In genomic region chr3:16200411-16200810, GRCh38 we compare ENCODE assay signal across 14 cellular contexts. TPM values are rescaled to one million over a fixed set of nuclear protein-coding genes. Genes with fewer than 3 reads are reported as not detected.
DNase-seq lines count a peak whose midpoint lies in the region; ATAC-seq and TF ChIP-seq lines count a peak whose summit lies in the region.
"Had no signal": no experiment of that assay in that cellular context is flagged by ENCODE, and none has a peak within 500 bp of the region (broad histone marks: within the 10 kb centered on the region; RNA-seq: fewer than 3 reads in every experiment).

No MANE protein-coding gene starts in this region.

- H3K27ac ChIP-seq in BLaER1 (peak overlapping the region; percentile 89), SJSA1 (0 out of 2 replicates have a peak overlapping the region, but pooled peaks have one; percentile 23)
- no peak overlapping the region for H3K27ac ChIP-seq in CD8-positive, alpha-beta T cell (ENCODE audit: low read depth, low read length)
- H3K27ac ChIP-seq: pancreas had no signal

- no peak for TF ChIP-seq CTCF in fibroblast of mammary gland (conservative IDR thresholded peaks at IDR 0.05; ENCODE audit: control insufficient read depth, insufficient read depth, low read depth, low read length)
- TF ChIP-seq CTCF in CD8-positive, alpha-beta T cell (IDR thresholded peaks at IDR 0.05): no peak

- H3K27me3 Mint-ChIP-seq in CD8-positive, alpha-beta T cell (ENCODE audit: low read depth): peaks cover 14% of the 10 kb centered on the region
- H3K27me3 Mint-ChIP-seq: dendritic cell treated with granulocyte-macrophage colony-stimulating factor and Interleukin-4, amounts not matched to agents 40 ng/mL and 50 ng/mL, for 4 days had no signal

- no peaks in the 10 kb centered on the region for H3K36me3 Mint-ChIP-seq in CD8-positive, alpha-beta T cell
- H3K36me3 Mint-ChIP-seq: T-cell had no signal

- no peaks in the 10 kb centered on the region for H4K20me1 ChIP-seq in BLaER1

- H3K9me3 ChIP-seq in BLaER1: peaks cover 24% of the 10 kb centered on the region
- no peaks in the 10 kb centered on the region for H3K9me3 ChIP-seq in SJSA1 (replicated peaks)
- H3K9me3 ChIP-seq in CD8-positive, alpha-beta T cell (ENCODE audit: low read length): no peaks in the 10 kb centered on the region
- H3K9me3 ChIP-seq: pancreas had no signal

- CTCF ChIA-PET in CD8-positive, alpha-beta T cell (lab: Charles Lee): no interaction called here

- H3K4me1 ChIP-seq in BLaER1 (peaks cover 100% of the 10 kb centered on the region), SJSA1 (replicated peaks) (peaks cover 53% of the 10 kb centered on the region)
- no peaks in the 10 kb centered on the region for H3K4me1 ChIP-seq in CD8-positive, alpha-beta T cell (ENCODE audit: insufficient read depth, low read length)
- H3K4me1 ChIP-seq: pancreas had no signal

- peak overlapping the region; percentile 78 for H3K4me2 ChIP-seq in BLaER1

- H3K4me1 Mint-ChIP-seq in CD8-positive, alpha-beta T cell (ENCODE audit: low read depth): no peaks in the 10 kb centered on the region

- no peak for ATAC-seq in CD8-positive, alpha-beta T cell
- ATAC-seq: left lobe of liver, pancreas, T-cell had no signal

- H3K4me3 Mint-ChIP-seq in CD8-positive, alpha-beta T cell: no peak overlapping the region
- H3K4me3 Mint-ChIP-seq: dendritic cell treated with granulocyte-macrophage colony-stimulating factor and Interleukin-4, amounts not matched to agents 40 ng/mL and 50 ng/mL, for 4 days; T-cell had no signal

- no peak overlapping the region for H3K27ac Mint-ChIP-seq in CD8-positive, alpha-beta T cell
- H3K27ac Mint-ChIP-seq: dendritic cell treated with granulocyte-macrophage colony-stimulating factor and Interleukin-4, amounts not matched to agents 40 ng/mL and 50 ng/mL, for 4 days; T-cell had no signal

- DNase-seq in ELR (ENCODE audit: low read depth): peak; percentile 79
- DNase-seq in SJSA1 (ENCODE audit: low read depth in 1 of 2, low spot score in 2 of 2): peak; percentile 37 to 63
- DNase-seq in fibroblast of mammary gland (ENCODE audit: low read depth): peak; percentile 68
- DNase-seq in GOT3 (lab: John Stamatoyannopoulos, UW): no peak
- DNase-seq in CD8-positive, alpha-beta T cell: no peak
- DNase-seq in T-helper 9 cell: no peak
- DNase-seq: amygdala, NCI-H446 treated with DMSO at 0.1 percent for 48 hours, pancreas, T-cell had no signal

- peak overlapping the region; percentile 64 for H3K9ac ChIP-seq in BLaER1

- H3K27me3 ChIP-seq in BLaER1: no peaks in the 10 kb centered on the region
- H3K27me3 ChIP-seq in SJSA1 (replicated peaks): no peaks in the 10 kb centered on the region
- H3K27me3 ChIP-seq in CD8-positive, alpha-beta T cell (ENCODE audit: insufficient read depth, low read length): no peaks in the 10 kb centered on the region
- H3K27me3 ChIP-seq: pancreas had no signal

- no peaks in the 10 kb centered on the region for H3K36me3 ChIP-seq in BLaER1
- no peaks in the 10 kb centered on the region for H3K36me3 ChIP-seq in SJSA1
- no peaks in the 10 kb centered on the region for H3K36me3 ChIP-seq in CD8-positive, alpha-beta T cell (ENCODE audit: insufficient read depth, low read length)
- H3K36me3 ChIP-seq: pancreas had no signal

- H3K9me3 Mint-ChIP-seq in CD8-positive, alpha-beta T cell: no peaks in the 10 kb centered on the region
- H3K9me3 Mint-ChIP-seq: dendritic cell treated with granulocyte-macrophage colony-stimulating factor and Interleukin-4, amounts not matched to agents 40 ng/mL and 50 ng/mL, for 4 days; T-cell had no signal

- intact Hi-C loops in CD8-positive, alpha-beta T cell (cut with DNase I, micrococcal nuclease): no loop called here

- POLR2A ChIA-PET in CD8-positive, alpha-beta T cell (lab: Charles Lee): no interaction called here

- H3K4me3 ChIP-seq in BLaER1 (0 out of 2 replicates have a peak overlapping the region, but pooled peaks have one; percentile 2), SJSA1 (no peak overlapping the region), fibroblast of mammary gland (ENCODE audit: control insufficient read depth, low read depth, low read length) (no peak overlapping the region)
- H3K4me3 ChIP-seq in CD8-positive, alpha-beta T cell (ENCODE audit: low read depth, low read length): no peak overlapping the region
- H3K4me3 ChIP-seq: pancreas had no signal

RNA-seq across cellular contexts. Expression of gene GALNT15, which starts 25.9 kb away (rescaled TPM):
- 1.3 and 2.1 TPM in 2 replicates for total RNA-seq in SJSA1 (2014; rRNA removed; shearing (Covaris generic))
- not detected for total RNA-seq in CD8-positive, alpha-beta T cell
- total RNA-seq: G401 had no signal

Comparison
In these comparisons a context has a peak if more than half of its experiments do, and no peak if none do; other contexts are left out.
1. DNase-seq: peak in ELR (single experiment), SJSA1 (2 of 2) and fibroblast of mammary gland (single experiment); none in GOT3 (single experiment), CD8-positive, alpha-beta T cell (0 of 7) and T-helper 9 cell (single experiment).